Comparison of ENCODE assay signal across 14 cellular contexts in the genomic region with DNA sequence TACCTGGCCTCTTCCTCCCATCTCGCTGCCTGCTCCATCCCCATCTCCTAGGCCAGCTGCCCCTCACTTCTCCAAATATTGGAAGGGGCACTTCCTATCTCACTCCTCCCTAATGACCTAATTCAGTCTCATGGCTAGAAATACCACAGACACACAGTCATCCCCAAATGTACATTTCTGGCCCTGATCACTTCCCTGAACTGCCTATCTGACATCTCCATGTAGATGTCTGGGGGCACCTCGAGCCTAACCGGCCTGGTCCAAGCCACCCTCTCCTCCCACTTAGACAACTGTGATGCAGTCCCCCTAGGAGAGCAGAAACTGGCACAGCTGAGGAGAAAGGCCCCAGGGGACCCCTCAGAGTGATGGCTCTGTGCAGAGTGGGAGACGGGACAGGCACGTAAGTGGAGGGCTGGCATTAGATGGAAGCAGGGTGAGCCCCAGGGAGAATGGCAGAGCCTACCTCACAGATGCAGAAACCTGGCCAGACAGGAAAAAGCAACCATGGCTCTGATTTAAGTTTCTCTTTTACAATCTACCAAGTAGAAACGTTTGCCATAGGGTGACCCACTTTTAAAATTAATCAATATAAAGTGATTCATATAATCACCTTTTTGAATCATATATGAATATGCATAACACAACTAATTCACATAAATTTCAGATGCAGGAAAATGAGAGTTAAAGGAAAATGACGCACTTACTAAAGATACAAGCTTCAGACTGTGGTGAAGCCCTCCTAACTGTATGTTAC. TPM values are rescaled to one million over a fixed set of nuclear protein-coding genes. Genes with fewer than 3 reads are reported as not detected.
DNase-seq lines count a peak whose midpoint lies in the region; ATAC-seq and TF ChIP-seq lines count a peak whose summit lies in the region.
"Had no signal": no experiment of that assay in that cellular context is flagged by ENCODE, and none has a peak within 500 bp of the region (broad histone marks: within the 10 kb centered on the region; RNA-seq: fewer than 3 reads in every experiment).

No MANE protein-coding gene starts in this region.

- peak overlapping the region in 7 of 11 experiments; percentile 2 to 46 (median 24); a peak in 9 of 22 replicates for H3K27ac ChIP-seq in BLaER1 treated with 17β-estradiol and CSF1 and Interleukin-3, amounts not matched to agents 10 nM and 100 nM
- H3K27ac ChIP-seq in adrenal gland (peak overlapping the region in 4 of 5 donors; percentile 29 to 79 (median 58)), psoas muscle (no peak overlapping the region)
- H3K27ac ChIP-seq: parathyroid adenoma, SJSA1, testis had no signal

- 67 to 72% (median 71%) methylated on average over 7 of the region's 7 CpGs for WGBS in adrenal gland, 4 donors
- WGBS in psoas muscle, 3 donors = 57 to 77% (median 67%) methylated on average over 7 of the region's 7 CpGs

- TF ChIP-seq CTCF in adrenal gland (IDR thresholded peaks at IDR 0.05) = no peak
- no peak for TF ChIP-seq CTCF in psoas muscle (IDR thresholded peaks at IDR 0.05)

- peaks cover 23 to 28% (median 26%) of the 10 kb centered on the region in 11 experiments for H3K36me3 ChIP-seq in BLaER1 treated with 17β-estradiol and CSF1 and Interleukin-3, amounts not matched to agents 10 nM and 100 nM
- no peaks in the 10 kb centered on the region for H3K36me3 ChIP-seq in adrenal gland (replicated peaks in 1 of 2)
- peaks cover 0 to 22% of the 10 kb centered on the region in 2 donors for H3K36me3 ChIP-seq in psoas muscle (ENCODE audit: insufficient read depth in 1 of 2, low read depth in 1 of 2)

- no peaks in the 10 kb centered on the region for H3K27me3 ChIP-seq in BLaER1 treated with 17β-estradiol and CSF1 and Interleukin-3, amounts not matched to agents 10 nM and 100 nM
- H3K27me3 ChIP-seq in adrenal gland (no peaks in the 10 kb centered on the region), psoas muscle (ENCODE audit: insufficient read depth in 3 of 3, low read length in 2 of 3) (no peaks in the 10 kb centered on the region)
- H3K27me3 ChIP-seq: SJSA1, testis had no signal

- ATAC-seq in HG02938 (IDR thresholded peaks at IDR 0.05; ENCODE audit: unreplicated experiment) (no peak), psoas muscle (no peak)
- ATAC-seq: left colon had no signal

- peaks cover 73 to 78% (median 75%) of the 10 kb centered on the region in 10 experiments for H3K4me1 ChIP-seq in BLaER1 treated with 17β-estradiol and CSF1 and Interleukin-3, amounts not matched to agents 10 nM and 100 nM
- peaks cover 45 to 55% of the 10 kb centered on the region in 2 donors for H3K4me1 ChIP-seq in adrenal gland (replicated peaks in 1 of 2)
- peaks cover 57% of the 10 kb centered on the region for H3K4me1 ChIP-seq in psoas muscle
- H3K4me1 ChIP-seq: parathyroid adenoma had no signal

- peak; percentile 52 for DNase-seq in HCEC 1CT
- peak in 1 of 7 donors; percentile 48 for DNase-seq in adrenal gland
- DNase-seq in mesenteric fat pad (ENCODE audit: low spot score) = peak; percentile 22
- DNase-seq in NCI-H446 treated with DMSO at 0.1 percent for 48 hours (lab: John Stamatoyannopoulos, UW) = no peak
- DNase-seq in psoas muscle = no peak
- no peak for DNase-seq in NCI-H187 treated with DMSO at 0.1 percent for 48 hours (lab: John Stamatoyannopoulos, UW)
- DNase-seq: left colon; NCI-H446; stimulated activated CD4-positive, alpha-beta T cell treated with anti-CD3 and anti-CD28 coated beads, Interleukin-4, amount 100 ng/mL, for 4 hours; testis had no signal

- no peak overlapping the region for H3K4me3 ChIP-seq in BLaER1 treated with 17β-estradiol and CSF1 and Interleukin-3, amounts not matched to agents 10 nM and 100 nM
- no peak overlapping the region for H3K4me3 ChIP-seq in adrenal gland
- no peak overlapping the region for H3K4me3 ChIP-seq in psoas muscle
- H3K4me3 ChIP-seq: SJSA1, testis had no signal

- H4K20me1 ChIP-seq in BLaER1 treated with 17β-estradiol and CSF1 and Interleukin-3, amounts not matched to agents 10 nM and 100 nM = peaks cover 99 to 100% (median 100%) of the 10 kb centered on the region in 11 experiments

- intact Hi-C loops in adrenal gland (cut with DNase I) = no loop called here
- intact Hi-C loops in psoas muscle (cut with DNase I) = no loop called here

- H3K9me3 ChIP-seq in BLaER1 treated with 17β-estradiol and CSF1 and Interleukin-3, amounts not matched to agents 10 nM and 100 nM (replicated peaks in 1 of 11) = no peaks in the 10 kb centered on the region
- H3K9me3 ChIP-seq in adrenal gland (replicated peaks in 1 of 3) (no peaks in the 10 kb centered on the region), psoas muscle (no peaks in the 10 kb centered on the region)
- H3K9me3 ChIP-seq: SJSA1, testis had no signal

- H3K9ac ChIP-seq in BLaER1 treated with 17β-estradiol and CSF1 and Interleukin-3, amounts not matched to agents 10 nM and 100 nM = peak overlapping the region in 8 of 11 experiments; percentile 15 to 84 (median 30); a peak in 10 of 22 replicates
- H3K9ac ChIP-seq: parathyroid adenoma had no signal

- TF ChIP-seq POLR2A in adrenal gland (IDR thresholded peaks at IDR 0.05) = no peak

- H3K4me2 ChIP-seq in BLaER1 treated with 17β-estradiol and CSF1 and Interleukin-3, amounts not matched to agents 10 nM and 100 nM = peak overlapping the region; percentile 89 to 100 (median 97)

RNA-seq across cellular contexts. Expression of a gene that starts 22.1 kb away (rescaled TPM):
- total RNA-seq in adrenal gland (100 to 1,000 TPM in 1 of 8 donors, 10 to 100 TPM in 7; 25.7 to 108 (median 30.6) TPM), mesenteric fat pad (35.3 TPM), psoas muscle (10 to 100 TPM; 38.0 to 48.5 (median 43.4) TPM)
- polyA plus RNA-seq in adrenal gland (10 to 100 TPM in 1 of 3 donors, 1 to 10 TPM in 2; 4.6 to 17.9 (median 8.8) TPM), psoas muscle (10 to 100 TPM; 21.3 to 51.5 (median 24.1) TPM)

Comparison
In these comparisons a context has a peak if more than half of its experiments do, and no peak if none do; other contexts are left out.
1. DNase-seq: peak in HCEC 1CT (single experiment) and mesenteric fat pad (single experiment); none in NCI-H446 treated with DMSO at 0.1 percent for 48 hours (single experiment), psoas muscle (0 of 2) and NCI-H187 treated with DMSO at 0.1 percent for 48 hours (single experiment).